Comparison of ENCODE assay signal across 9 cellular contexts in the genomic region with DNA sequence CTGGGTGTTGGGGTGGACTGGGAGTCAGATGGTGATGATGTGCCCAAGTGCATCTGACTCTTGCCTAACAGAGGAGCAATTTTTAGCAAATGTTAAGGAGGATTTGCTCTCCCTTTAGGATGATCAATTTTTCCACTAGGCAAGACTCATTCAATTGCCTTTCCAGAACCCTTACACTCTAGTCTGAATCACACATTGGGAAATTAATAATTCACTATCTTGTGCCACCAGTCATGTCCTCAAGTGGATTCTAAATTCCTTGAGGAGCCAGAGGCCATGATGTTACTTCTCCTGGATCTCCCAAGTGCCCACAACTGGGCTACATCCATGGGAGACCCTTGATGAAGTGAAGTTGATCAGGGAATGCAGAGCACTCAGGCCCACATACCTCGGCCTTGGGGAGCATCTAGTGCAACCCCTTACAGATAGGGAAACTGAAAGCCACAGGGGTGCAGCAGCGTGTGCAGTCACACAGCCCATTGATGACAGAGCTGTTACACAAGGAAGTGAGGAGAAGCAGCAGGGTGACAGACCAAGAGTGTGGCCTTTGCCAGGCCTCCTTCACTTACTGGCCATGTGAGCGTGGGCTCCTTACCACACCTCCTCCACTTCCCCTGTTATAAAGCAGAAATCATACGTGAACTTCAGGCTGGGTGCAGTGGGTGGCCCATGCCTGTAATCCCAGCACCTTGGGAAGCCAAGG.
DNase-seq lines count a peak whose midpoint lies in the region; ATAC-seq, FAIRE-seq and TF ChIP-seq lines count a peak whose summit lies in the region.
"Had no signal": no experiment of that assay in that cellular context is flagged by ENCODE, and none has a peak within 500 bp of the region (broad histone marks: within the 10 kb centered on the region; RNA-seq: fewer than 3 reads in every experiment).

No MANE protein-coding gene starts in this region.

- H3K27me3 ChIP-seq in gastroesophageal sphincter: no peaks in the 10 kb centered on the region
- no peaks in the 10 kb centered on the region for H3K27me3 ChIP-seq in CD8-positive, alpha-beta memory T cell (ENCODE audit: insufficient read depth, low read length, poor library complexity, severe bottlenecking)

- H3K27ac Mint-ChIP-seq in activated B cell treated with CpG ODN at 0.5 μM for 24 hours: peak overlapping the region; percentile 63
- no peak overlapping the region for H3K27ac Mint-ChIP-seq in CD8-positive, alpha-beta memory T cell

- H3K27me3 Mint-ChIP-seq in activated B cell treated with CpG ODN at 0.5 μM for 24 hours: no peaks in the 10 kb centered on the region
- H3K27me3 Mint-ChIP-seq in CD8-positive, alpha-beta memory T cell: peaks cover 6 to 9% of the 10 kb centered on the region in 2 donors

- H3K27ac ChIP-seq in A549 (peak overlapping the region in 1 of 2 experiments; percentile 43; a peak in 2 of 6 replicates), gastroesophageal sphincter (no peak overlapping the region)
- no peak overlapping the region for H3K27ac ChIP-seq in CD8-positive, alpha-beta memory T cell (ENCODE audit: low read depth, low read length)

- WGBS in A549 (ENCODE audit: missing lambda C conversion rate): 89% methylated on average over 4 of the region's 4 CpGs
- 100% methylated on average over 1 to 2 of the region's 4 CpGs for WGBS in gastroesophageal sphincter (ENCODE audit: low coverage in 1 of 2), 2 donors

- H3K9me3 ChIP-seq in A549 (no peaks in the 10 kb centered on the region), gastroesophageal sphincter (no peaks in the 10 kb centered on the region)
- H3K9me3 ChIP-seq in CD8-positive, alpha-beta memory T cell (ENCODE audit: low read length): no peaks in the 10 kb centered on the region

- POLR2A ChIA-PET in A549 (lab: Yijun Ruan, JAX): no interaction called here
- POLR2A ChIA-PET in activated B cell treated with CpG ODN at 0.5 μM for 24 hours (lab: Charles Lee): no interaction called here
- POLR2A ChIA-PET in CD8-positive, alpha-beta memory T cell (lab: Charles Lee): no interaction called here

- no peak for TF ChIP-seq EP300 in A549 (IDR thresholded peaks at IDR 0.05)
- TF ChIP-seq EP300 in gastroesophageal sphincter (IDR thresholded peaks at IDR 0.05): no peak

- no peaks in the 10 kb centered on the region for H3K36me3 ChIP-seq in gastroesophageal sphincter
- H3K36me3 ChIP-seq in CD8-positive, alpha-beta memory T cell (ENCODE audit: insufficient read depth, low read length): no peaks in the 10 kb centered on the region

- TF ChIP-seq RAD21 in A549 (conservative IDR thresholded peaks at IDR 0.05 in 1 of 2, IDR thresholded peaks at IDR 0.05 in 1 of 2): no peak

- DNase-seq in A549 (ENCODE audit: low read depth in 1 of 2, low spot score in 1 of 2): no peak
- DNase-seq in activated B cell treated with CpG ODN at 0.5 μM for 24 hours: no peak
- no peak for DNase-seq in islet precursor cell
- DNase-seq in COLO829 (ENCODE audit: low spot score): no peak
- DNase-seq in CD8-positive, alpha-beta memory T cell: no peak

- H3K4me3 ChIP-seq in A549 (no peak overlapping the region), gastroesophageal sphincter (no peak overlapping the region)
- no peak overlapping the region for H3K4me3 ChIP-seq in CD8-positive, alpha-beta memory T cell (ENCODE audit: low read length)

- ATAC-seq in A549: no peak
- peak; percentile 98 for ATAC-seq in GM19035 (IDR thresholded peaks at IDR 0.05; ENCODE audit: unreplicated experiment)
- ATAC-seq in HG03060 (IDR thresholded peaks at IDR 0.05; ENCODE audit: low read depth, unreplicated experiment): peak; percentile 98
- peak; percentile 90 for ATAC-seq in activated B cell treated with CpG ODN at 0.5 μM for 24 hours (ENCODE audit: low read depth)
- ATAC-seq in gastroesophageal sphincter: no peak

- no peak overlapping the region for H3K4me3 Mint-ChIP-seq in activated B cell treated with CpG ODN at 0.5 μM for 24 hours
- no peak overlapping the region for H3K4me3 Mint-ChIP-seq in CD8-positive, alpha-beta memory T cell
- H3K4me3 Mint-ChIP-seq: central memory CD8-positive, alpha-beta T cell had no signal

- intact Hi-C loops in activated B cell treated with CpG ODN at 0.5 μM for 24 hours (cut with micrococcal nuclease): loop anchor here (2.0 kb wide), 1 partner anchor 73 kb away; no protein-coding TSS in a partner anchor

- TF ChIP-seq CTCF in A549 (IDR thresholded peaks at IDR 0.05): no peak
- no peak for TF ChIP-seq CTCF in activated B cell treated with CpG ODN at 0.5 μM for 24 hours (IDR thresholded peaks at IDR 0.05)
- TF ChIP-seq CTCF in gastroesophageal sphincter (IDR thresholded peaks at IDR 0.05): no peak

- 0 out of 3 replicates have a peak, but pooled peaks cover 4% of the 10 kb centered on the region for H3K4me1 ChIP-seq in A549
- no peaks in the 10 kb centered on the region for H3K4me1 ChIP-seq in gastroesophageal sphincter
- no peaks in the 10 kb centered on the region for H3K4me1 ChIP-seq in CD8-positive, alpha-beta memory T cell (ENCODE audit: insufficient read depth, low read length)

- CTCF ChIA-PET in A549 (lab: Yijun Ruan, JAX) (interaction anchor here (1.0 to 1.3 kb wide), 3 partner anchors 13 to 121 kb away, joined by 3 to 4 read pairs (median 3); no protein-coding TSS in a partner anchor), activated B cell treated with CpG ODN at 0.5 μM for 24 hours (lab: Charles Lee) (no interaction called here)
- CTCF ChIA-PET in CD8-positive, alpha-beta memory T cell (lab: Charles Lee): no interaction called here

- TF ChIP-seq POLR2A in A549 (IDR thresholded peaks at IDR 0.05; ENCODE audit: low read length): no peak
- no peak for TF ChIP-seq POLR2A in gastroesophageal sphincter (IDR thresholded peaks at IDR 0.05)

- H3K4me1 Mint-ChIP-seq in activated B cell treated with CpG ODN at 0.5 μM for 24 hours: peaks cover 25% of the 10 kb centered on the region
- no peaks in the 10 kb centered on the region for H3K4me1 Mint-ChIP-seq in CD8-positive, alpha-beta memory T cell
- H3K4me1 Mint-ChIP-seq: central memory CD8-positive, alpha-beta T cell had no signal

- FAIRE-seq in A549 (lab: Jason Lieb, UNC): no peak

- no peaks in the 10 kb centered on the region for H3K9me3 Mint-ChIP-seq in activated B cell treated with CpG ODN at 0.5 μM for 24 hours
- H3K9me3 Mint-ChIP-seq in CD8-positive, alpha-beta memory T cell: no peaks in the 10 kb centered on the region
- H3K9me3 Mint-ChIP-seq: central memory CD8-positive, alpha-beta T cell had no signal

- H3K36me3 Mint-ChIP-seq in activated B cell treated with CpG ODN at 0.5 μM for 24 hours (ENCODE audit: low read depth): no peaks in the 10 kb centered on the region
- no peaks in the 10 kb centered on the region for H3K36me3 Mint-ChIP-seq in CD8-positive, alpha-beta memory T cell

- H3K4me2 ChIP-seq in A549: 0 out of 3 replicates have a peak overlapping the region, but pooled peaks have one; percentile 14

TF ChIP-seq in A549, 52 proteins besides CTCF, POLR2A, EP300 and RAD21:
- no peak for TF ChIP-seq CBX2 (IDR thresholded peaks at IDR 0.05; ENCODE audit: borderline replicate concordance, low read depth)
- TF ChIP-seq, protein P1, sequence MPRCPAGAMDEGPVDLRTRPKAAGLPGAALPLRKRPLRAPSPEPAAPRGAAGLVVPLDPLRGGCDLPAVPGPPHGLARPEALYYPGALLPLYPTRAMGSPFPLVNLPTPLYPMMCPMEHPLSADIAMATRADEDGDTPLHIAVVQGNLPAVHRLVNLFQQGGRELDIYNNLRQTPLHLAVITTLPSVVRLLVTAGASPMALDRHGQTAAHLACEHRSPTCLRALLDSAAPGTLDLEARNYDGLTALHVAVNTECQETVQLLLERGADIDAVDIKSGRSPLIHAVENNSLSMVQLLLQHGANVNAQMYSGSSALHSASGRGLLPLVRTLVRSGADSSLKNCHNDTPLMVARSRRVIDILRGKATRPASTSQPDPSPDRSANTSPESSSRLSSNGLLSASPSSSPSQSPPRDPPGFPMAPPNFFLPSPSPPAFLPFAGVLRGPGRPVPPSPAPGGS (IDR thresholded peaks at IDR 0.05): no peak
- TF ChIP-seq ATOH8 (CRISPR knock-in tag; IDR thresholded peaks at IDR 0.05; ENCODE audit: low read depth): no peak
- TF ChIP-seq POLR2AphosphoS2 (conservative IDR thresholded peaks at IDR 0.05; ENCODE audit: low read length): no peak
- no peak for TF ChIP-seq NFE2L2 (conservative IDR thresholded peaks at IDR 0.05; ENCODE audit: low read length)
- TF ChIP-seq ZFP36 (IDR thresholded peaks at IDR 0.05; ENCODE audit: borderline replicate concordance, partially characterized antibody): no peak
- no peak for TF ChIP-seq MAFK (IDR thresholded peaks at IDR 0.05; ENCODE audit: partially characterized antibody)
- no peak for TF ChIP-seq EHF (CRISPR knock-in tag; IDR thresholded peaks at IDR 0.05)
- TF ChIP-seq CEBPB (IDR thresholded peaks at IDR 0.05): no peak

Comparison
In these comparisons a context has a peak if more than half of its experiments do, and no peak if none do; other contexts are left out.
1. ATAC-seq: peak in GM19035 (single experiment), HG03060 (single experiment) and activated B cell treated with CpG ODN at 0.5 μM for 24 hours (single experiment); none in A549 (0 of 2) and gastroesophageal sphincter (single experiment).